Comparison of ENCODE assay signal across 10 cellular contexts in genomic region chr11:96229354-96229973, GRCh38.
DNase-seq lines count a peak whose midpoint lies in the region; ATAC-seq, FAIRE-seq and TF ChIP-seq lines count a peak whose summit lies in the region.
"Had no signal": no experiment of that assay in that cellular context is flagged by ENCODE, and none has a peak within 500 bp of the region (broad histone marks: within the 10 kb centered on the region; RNA-seq: fewer than 3 reads in every experiment).

No MANE protein-coding gene starts in this region.

- H3K4me3 ChIP-seq in SK-N-SH (ENCODE audit: low read depth in 2 of 2, low read length in 1 of 2) (peak overlapping the region in 1 of 2 experiments; percentile 25; a peak in 1 of 4 replicates), keratinocyte (ENCODE audit: control insufficient read depth in 2 of 3, extremely low read depth in 1 of 3, insufficient read depth in 2 of 3, low read depth in 1 of 3, low read length in 3 of 3) (no peak overlapping the region), suprapubic skin (no peak overlapping the region)
- H3K4me3 ChIP-seq: SJCRH30 had no signal

- no peak for TF ChIP-seq RAD21 in SK-N-SH (IDR thresholded peaks at IDR 0.05; ENCODE audit: low read length)

- peaks cover 68% of the 10 kb centered on the region for H3K4me1 Mint-ChIP-seq in activated CD8-positive, alpha-beta T cell treated with anti-CD3 and anti-CD28 coated beads for 36 hours (ENCODE audit: low read depth)
- H3K4me1 Mint-ChIP-seq in activated CD8-positive, alpha-beta T cell treated with anti-CD3 and anti-CD28 coated beads, Interleukin-2, amount 10 ng/mL, durations not matched to agents 7 days and 5 days (ENCODE audit: low read depth) = peaks cover 31% of the 10 kb centered on the region

- H3K27me3 Mint-ChIP-seq in activated CD8-positive, alpha-beta T cell treated with anti-CD3 and anti-CD28 coated beads for 36 hours = no peaks in the 10 kb centered on the region
- H3K27me3 Mint-ChIP-seq in activated CD8-positive, alpha-beta T cell treated with anti-CD3 and anti-CD28 coated beads, Interleukin-2, amount 10 ng/mL, durations not matched to agents 7 days and 5 days (ENCODE audit: low read depth) = no peaks in the 10 kb centered on the region

- TF ChIP-seq EP300 in SK-N-SH (IDR thresholded peaks at IDR 0.05; ENCODE audit: borderline replicate concordance in 1 of 2, low read depth in 1 of 2, low read length in 1 of 2) (no peak), suprapubic skin (IDR thresholded peaks at IDR 0.05) (no peak)

- WGBS in SK-N-SH (ENCODE audit: low lambda C conversion rate) = 58% methylated on average over 2 of the region's 2 CpGs
- 79% methylated on average over 2 of the region's 2 CpGs for WGBS in suprapubic skin

- TF ChIP-seq CTCF in activated CD8-positive, alpha-beta T cell treated with anti-CD3 and anti-CD28 coated beads for 36 hours (IDR thresholded peaks at IDR 0.05) = no peak
- TF ChIP-seq CTCF in SK-N-SH (IDR thresholded peaks at IDR 0.05) (no peak), keratinocyte (optimal IDR thresholded peaks at IDR 0.05 in 1 of 3, IDR thresholded peaks at IDR 0.05 in 1 of 3, conservative IDR thresholded peaks at IDR 0.05 in 1 of 3; ENCODE audit: extremely low read depth in 1 of 3, insufficient read depth in 2 of 3, low read length in 3 of 3) (no peak), suprapubic skin (IDR thresholded peaks at IDR 0.05) (no peak)

- H2AFZ ChIP-seq in SK-N-SH (ENCODE audit: low read depth) (peak overlapping the region; percentile 26; the same call in 1 of the 2 replicates), keratinocyte (ENCODE audit: control insufficient read depth, low read length) (peak overlapping the region; percentile 39)

- H3K4me3 Mint-ChIP-seq in activated CD8-positive, alpha-beta T cell treated with anti-CD3 and anti-CD28 coated beads for 36 hours = no peak overlapping the region
- H3K4me3 Mint-ChIP-seq in activated CD8-positive, alpha-beta T cell treated with anti-CD3 and anti-CD28 coated beads, Interleukin-2, amount 10 ng/mL, durations not matched to agents 7 days and 5 days = no peak overlapping the region

- H3K79me2 ChIP-seq in SK-N-SH (ENCODE audit: insufficient read depth) (peaks cover 82% of the 10 kb centered on the region), keratinocyte (ENCODE audit: control insufficient read depth, insufficient read depth, low read length) (no peaks in the 10 kb centered on the region)

- H3K27ac Mint-ChIP-seq in activated CD8-positive, alpha-beta T cell treated with anti-CD3 and anti-CD28 coated beads for 36 hours = peak overlapping the region; percentile 47
- no peak overlapping the region for H3K27ac Mint-ChIP-seq in activated CD8-positive, alpha-beta T cell treated with anti-CD3 and anti-CD28 coated beads, Interleukin-2, amount 10 ng/mL, durations not matched to agents 7 days and 5 days

- intact Hi-C loops in activated CD8-positive, alpha-beta T cell treated with anti-CD3 and anti-CD28 coated beads for 36 hours (cut with micrococcal nuclease) = no loop called here

- peak; percentile 74 for ATAC-seq in activated CD8-positive, alpha-beta T cell treated with anti-CD3 and anti-CD28 coated beads for 36 hours
- no peak for ATAC-seq in activated CD8-positive, alpha-beta T cell treated with anti-CD3 and anti-CD28 coated beads, Interleukin-2, amount 10 ng/mL, durations not matched to agents 7 days and 5 days
- ATAC-seq in HG02610 (IDR thresholded peaks at IDR 0.05; ENCODE audit: unreplicated experiment) = no peak
- no peak for ATAC-seq in HG02759 (IDR thresholded peaks at IDR 0.05; ENCODE audit: unreplicated experiment)
- ATAC-seq in HG03039 (IDR thresholded peaks at IDR 0.05; ENCODE audit: unreplicated experiment) = no peak

- H3K9me2 ChIP-seq in SK-N-SH = no peaks in the 10 kb centered on the region

- H3K9me3 Mint-ChIP-seq in activated CD8-positive, alpha-beta T cell treated with anti-CD3 and anti-CD28 coated beads for 36 hours = no peaks in the 10 kb centered on the region
- no peaks in the 10 kb centered on the region for H3K9me3 Mint-ChIP-seq in activated CD8-positive, alpha-beta T cell treated with anti-CD3 and anti-CD28 coated beads, Interleukin-2, amount 10 ng/mL, durations not matched to agents 7 days and 5 days (ENCODE audit: insufficient read depth)

- H3K9ac ChIP-seq in SK-N-SH (peak overlapping the region; percentile 77), keratinocyte (ENCODE audit: control insufficient read depth, extremely low read depth, insufficient read depth, low read length) (no peak overlapping the region)

- CTCF ChIA-PET in activated CD8-positive, alpha-beta T cell treated with anti-CD3 and anti-CD28 coated beads for 36 hours (lab: Charles Lee) = interaction anchor here (1.4 to 2.0 kb wide), 3 partner anchors 9 to 164 kb away, joined by 4 to 5 read pairs (median 4); no protein-coding TSS in a partner anchor
- CTCF ChIA-PET in activated CD8-positive, alpha-beta T cell treated with anti-CD3 and anti-CD28 coated beads, Interleukin-2, amount 10 ng/mL, durations not matched to agents 7 days and 5 days (lab: Charles Lee) = interaction anchor here (1.0 to 1.3 kb wide), 6 partner anchors 9 to 114 kb away, joined by 3 to 5 read pairs (median 3); partner anchors contain the start of gene MAML2
- CTCF ChIA-PET in SK-N-SH (lab: Yijun Ruan, JAX) = interaction anchor here (1.5 kb wide), 1 partner anchor 10 kb away, joined by 4 read pairs; no protein-coding TSS in a partner anchor

- H3K9me1 ChIP-seq in keratinocyte (ENCODE audit: control insufficient read depth, extremely low read depth, insufficient read depth, low read length) = no peaks in the 10 kb centered on the region

- TF ChIP-seq POLR2A in suprapubic skin (IDR thresholded peaks at IDR 0.05) = no peak

- H3K4me1 ChIP-seq in SK-N-SH (ENCODE audit: control insufficient read depth in 1 of 2, insufficient read depth in 2 of 2, low read depth in 1 of 2, low read length in 1 of 2) = peaks cover 0 to 40% of the 10 kb centered on the region in 2 experiments
- peaks cover 39% of the 10 kb centered on the region for H3K4me1 ChIP-seq in keratinocyte (ENCODE audit: control insufficient read depth, extremely low read depth, insufficient read depth, low read length)
- H3K4me1 ChIP-seq in suprapubic skin = peaks cover 47% of the 10 kb centered on the region

- H4K20me1 ChIP-seq in SK-N-SH (ENCODE audit: insufficient read depth) = no peaks in the 10 kb centered on the region
- H4K20me1 ChIP-seq in keratinocyte (ENCODE audit: control insufficient read depth, extremely low read depth, insufficient read depth, low read length) = no peaks in the 10 kb centered on the region

- FAIRE-seq in keratinocyte (lab: Jason Lieb, UNC) = no peak

- H3K4me2 ChIP-seq in SK-N-SH (peak overlapping the region; percentile 48), keratinocyte (ENCODE audit: control insufficient read depth, extremely low read depth, insufficient read depth, low read depth, low read length) (no peak overlapping the region)

- dilution Hi-C loops in keratinocyte (cut with MboI; ENCODE audit: extremely low pct_ligation_motif_present, low sequenced_read_pairs) = no loop called here

- H3K36me3 ChIP-seq in SK-N-SH (replicated peaks in 1 of 2; ENCODE audit: control insufficient read depth in 1 of 2, insufficient read depth in 2 of 2, low read length in 1 of 2) (peaks cover 0 to 2% of the 10 kb centered on the region in 2 experiments), keratinocyte (ENCODE audit: control insufficient read depth in 2 of 2, extremely low read depth in 1 of 2, insufficient read depth in 2 of 2, low read length in 2 of 2) (no peaks in the 10 kb centered on the region), suprapubic skin (no peaks in the 10 kb centered on the region)
- H3K36me3 ChIP-seq: SJCRH30 had no signal

- H3K9me3 ChIP-seq in SK-N-SH (no peaks in the 10 kb centered on the region), keratinocyte (ENCODE audit: control insufficient read depth, low read depth, low read length) (no peaks in the 10 kb centered on the region), suprapubic skin (no peaks in the 10 kb centered on the region)
- H3K9me3 ChIP-seq: SJCRH30 had no signal

- peak overlapping the region; percentile 89 to 98; a peak in 3 of 4 replicates for H3K27ac ChIP-seq in SK-N-SH (ENCODE audit: low read depth in 2 of 2, low read length in 1 of 2)
- H3K27ac ChIP-seq in keratinocyte (ENCODE audit: control insufficient read depth, insufficient read depth, low read length) = peak overlapping the region; percentile 65
- peak overlapping the region; percentile 80 for H3K27ac ChIP-seq in suprapubic skin

- H3F3A ChIP-seq in SK-N-SH (replicated peaks; ENCODE audit: insufficient read depth) = peaks cover 36% of the 10 kb centered on the region

- POLR2A ChIA-PET in activated CD8-positive, alpha-beta T cell treated with anti-CD3 and anti-CD28 coated beads for 36 hours (lab: Charles Lee) = interaction anchor here (0.6 to 1.7 kb wide), 3 partner anchors 10 to 26 kb away, joined by 3 to 4 read pairs (median 3); no protein-coding TSS in a partner anchor
- POLR2A ChIA-PET in activated CD8-positive, alpha-beta T cell treated with anti-CD3 and anti-CD28 coated beads, Interleukin-2, amount 10 ng/mL, durations not matched to agents 7 days and 5 days (lab: Charles Lee) = no interaction called here
- POLR2A ChIA-PET in SK-N-SH (lab: Yijun Ruan, JAX) = no interaction called here

- H3K27me3 ChIP-seq in SK-N-SH (ENCODE audit: insufficient read depth) = no peaks in the 10 kb centered on the region
- no peaks in the 10 kb centered on the region for H3K27me3 ChIP-seq in keratinocyte (ENCODE audit: control insufficient read depth, extremely low read depth, insufficient read depth, low read length)
- H3K27me3 ChIP-seq in suprapubic skin = no peaks in the 10 kb centered on the region
- H3K27me3 ChIP-seq: SJCRH30 had no signal

- H3K36me3 Mint-ChIP-seq in activated CD8-positive, alpha-beta T cell treated with anti-CD3 and anti-CD28 coated beads for 36 hours (ENCODE audit: low read depth) = peaks cover 23% of the 10 kb centered on the region
- peaks cover 18% of the 10 kb centered on the region for H3K36me3 Mint-ChIP-seq in activated CD8-positive, alpha-beta T cell treated with anti-CD3 and anti-CD28 coated beads, Interleukin-2, amount 10 ng/mL, durations not matched to agents 7 days and 5 days (ENCODE audit: low read depth)

- no peak for DNase-seq in activated CD8-positive, alpha-beta T cell treated with anti-CD3 and anti-CD28 coated beads for 36 hours
- no peak for DNase-seq in activated CD8-positive, alpha-beta T cell treated with anti-CD3 and anti-CD28 coated beads, Interleukin-2, amount 10 ng/mL, durations not matched to agents 7 days and 5 days
- DNase-seq in SK-N-SH (no peak), keratinocyte (ENCODE audit: low read depth, low spot score) (no peak), suprapubic skin (ENCODE audit: low spot score in 2 of 2) (no peak)
- DNase-seq: NCI-H1436 had no signal

TF ChIP-seq in SK-N-SH, 30 proteins besides CTCF, POLR2A, EP300 and RAD21 (continues in another document):
- TF ChIP-seq RXRA (IDR thresholded peaks at IDR 0.05; ENCODE audit: borderline replicate concordance, low read depth) = no peak
